Comparison of ENCODE assay signal across 22 cellular contexts in genomic region chr12:52832960-52833905, GRCh38. TPM values are rescaled to one million over a fixed set of nuclear protein-coding genes. Genes with fewer than 3 reads are reported as not detected.
"Had no signal": no experiment of that assay in that cellular context is flagged by ENCODE, and none has a peak within 500 bp of the region (broad histone marks: within the 10 kb centered on the region; RNA-seq: fewer than 3 reads in every experiment).

No MANE protein-coding gene starts in this region.

- DNase-seq: activated CD4-positive, alpha-beta T cell treated with anti-CD3 and anti-CD28 coated beads for 1 hour; activated CD4-positive, alpha-beta T cell treated with anti-CD3 and anti-CD28 coated beads, Interleukin-2, amount 50 U/mL, for 48 hours; activated naive CD4-positive, alpha-beta T cell treated with anti-CD3 and anti-CD28 coated beads, Interleukin-2, amount 50 U/mL, for 16 hours; endodermal cell; left ventricle myocardium inferior; mesenchymal stem cell; natural killer cell; occipital lobe; stomach; T-cell; T-helper 9 cell had no signal

- H3K4me3 ChIP-seq: breast epithelium, dorsolateral prefrontal cortex, hepatocyte, left ventricle myocardium inferior, right atrium auricular region, SK-N-MC, smooth muscle cell, stomach, thoracic aorta had no signal

RNA-seq across cellular contexts. Expression of gene KRT79, which starts 0.9 kb away (rescaled TPM):
- total RNA-seq: activated T-helper 2 cell treated with anti-CD3 and anti-CD28 coated beads, Interferon-gamma antibody, Interleukin-2, Interleukin-4, amounts not matched to agents 10 μg/mL and 5 μg/mL and 100 μg/mL, durations not matched to agents 14 hours and 24 hours and 36 hours; cerebellum; dorsolateral prefrontal cortex; endodermal cell; left ventricle myocardium inferior; occipital lobe; progenitor cell of endocrine pancreas; right atrium auricular region; stomach; thoracic aorta; urinary bladder had no signal

RNA-seq across cellular contexts. Expression of gene KRT78, which starts 15.6 kb away (rescaled TPM):
- total RNA-seq: activated T-helper 2 cell treated with anti-CD3 and anti-CD28 coated beads, Interferon-gamma antibody, Interleukin-2, Interleukin-4, amounts not matched to agents 10 μg/mL and 5 μg/mL and 100 μg/mL, durations not matched to agents 14 hours and 24 hours and 36 hours; cerebellum; endodermal cell; hepatocyte; left ventricle myocardium inferior; natural killer cell; progenitor cell of endocrine pancreas; right atrium auricular region; T-cell; thoracic aorta; urinary bladder had no signal

RNA-seq across cellular contexts. Expression of gene KRT4, which starts 19.3 kb away (rescaled TPM):
- total RNA-seq: activated T-helper 2 cell treated with anti-CD3 and anti-CD28 coated beads, Interferon-gamma antibody, Interleukin-2, Interleukin-4, amounts not matched to agents 10 μg/mL and 5 μg/mL and 100 μg/mL, durations not matched to agents 14 hours and 24 hours and 36 hours; cerebellum; dorsolateral prefrontal cortex; endodermal cell; left ventricle myocardium inferior; natural killer cell; right atrium auricular region; smooth muscle cell; T-cell; thoracic aorta had no signal

RNA-seq across cellular contexts. Expression of gene KRT3, which starts 37.3 kb away (rescaled TPM):
- total RNA-seq: activated T-helper 2 cell treated with anti-CD3 and anti-CD28 coated beads, Interferon-gamma antibody, Interleukin-2, Interleukin-4, amounts not matched to agents 10 μg/mL and 5 μg/mL and 100 μg/mL, durations not matched to agents 14 hours and 24 hours and 36 hours; breast epithelium; cerebellum; endodermal cell; hepatocyte; left ventricle myocardium inferior; natural killer cell; occipital lobe; progenitor cell of endocrine pancreas; right atrium auricular region; smooth muscle cell; stomach; T-cell; thoracic aorta; urinary bladder had no signal

RNA-seq across cellular contexts. Expression of gene KRT76, which starts 56.1 kb away (rescaled TPM):
- total RNA-seq: activated T-helper 2 cell treated with anti-CD3 and anti-CD28 coated beads, Interferon-gamma antibody, Interleukin-2, Interleukin-4, amounts not matched to agents 10 μg/mL and 5 μg/mL and 100 μg/mL, durations not matched to agents 14 hours and 24 hours and 36 hours; breast epithelium; cerebellum; dorsolateral prefrontal cortex; endodermal cell; hepatocyte; left ventricle myocardium inferior; natural killer cell; occipital lobe; progenitor cell of endocrine pancreas; right atrium auricular region; smooth muscle cell; stomach; T-cell; thoracic aorta; urinary bladder had no signal
